ENCODE assay signal across 11 cellular contexts in the genomic region with DNA sequence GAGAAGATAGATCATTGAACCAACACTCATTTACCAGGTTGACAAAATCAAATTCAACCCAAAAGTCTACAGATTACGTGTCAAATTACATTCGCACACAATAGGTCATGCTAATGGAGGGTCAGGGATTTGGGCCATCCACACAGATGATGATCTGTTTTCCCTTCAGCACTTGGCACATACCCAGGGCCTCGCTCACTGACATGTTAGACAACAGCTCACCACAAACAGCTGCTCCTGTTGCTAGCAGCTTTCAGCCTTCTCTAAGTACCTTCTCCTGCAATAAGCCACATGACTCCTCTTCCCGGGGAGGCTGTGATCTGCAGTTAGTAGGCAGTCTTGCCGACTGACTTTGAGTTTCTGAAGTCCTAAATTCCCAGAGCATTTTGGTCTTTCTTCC.
DNase-seq lines count a peak whose midpoint lies in the region; ATAC-seq and TF ChIP-seq lines count a peak whose summit lies in the region.
"Had no signal": no experiment of that assay in that cellular context is flagged by ENCODE, and none has a peak within 500 bp of the region (broad histone marks: within the 10 kb centered on the region; RNA-seq: fewer than 3 reads in every experiment).

No MANE protein-coding gene starts in this region.

- TF ChIP-seq CTCF in RWPE1 (conservative IDR thresholded peaks at IDR 0.05; ENCODE audit: low read depth), result no peak

- peak; percentile 86 for DNase-seq in DMS153 (lab: John Stamatoyannopoulos, UW)
- peak; percentile 28 for DNase-seq in MV-4-11 (lab: John Stamatoyannopoulos, UW)
- DNase-seq in RWPE1 (ENCODE audit: low spot score), result peak; percentile 59
- DNase-seq in islet precursor cell, result peak; percentile 92
- DNase-seq in effector CD8-positive, alpha-beta T cell (lab: John Stamatoyannopoulos, UW), result no peak
- DNase-seq in inferior parietal cortex (ENCODE audit: extremely low spot score), result no peak
- DNase-seq: GOT3, left cardiac atrium had no signal

- CTCF ChIA-PET in RWPE1 (lab: Yijun Ruan, JAX), result interaction anchor here (1.2 to 1.8 kb wide), 2 partner anchors 9 to 115 kb away, joined by 5 read pairs; no protein-coding TSS in a partner anchor

- ATAC-seq in GM18520 (IDR thresholded peaks at IDR 0.05; ENCODE audit: unreplicated experiment) (no peak), HG03565 (IDR thresholded peaks at IDR 0.05; ENCODE audit: unreplicated experiment) (no peak)
- ATAC-seq: HepG2, left cardiac atrium had no signal

- no peak overlapping the region for H3K27ac ChIP-seq in RWPE1

- POLR2A ChIA-PET in RWPE1 (lab: Yijun Ruan, JAX; ENCODE audit: low non-redundant PET), result no interaction called here

Comparison
In these comparisons a context has a peak if more than half of its experiments do, and no peak if none do; other contexts are left out.
1. DNase-seq: peak in DMS153 (single experiment), MV-4-11 (single experiment), RWPE1 (single experiment) and islet precursor cell (single experiment); none in effector CD8-positive, alpha-beta T cell (single experiment) and inferior parietal cortex (single experiment).